In the genomic region with DNA sequence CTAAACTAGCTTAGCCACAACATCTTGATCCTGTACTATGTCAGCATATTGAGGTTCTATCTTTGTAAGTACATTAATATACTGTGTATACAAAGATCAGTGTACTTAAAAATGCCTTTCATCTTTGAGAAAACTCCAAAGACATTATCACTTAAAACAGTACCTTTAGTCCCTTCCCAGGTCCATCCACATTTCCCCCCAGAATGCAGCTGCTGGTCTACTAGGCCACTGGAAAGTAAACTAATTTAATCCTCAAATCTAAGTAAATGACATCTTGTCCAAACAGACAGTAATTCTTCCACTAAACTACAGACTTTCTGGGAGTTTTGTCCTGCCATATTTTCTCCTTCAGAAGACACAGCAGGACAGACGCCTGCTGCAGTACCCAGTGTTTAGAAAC, we compare ENCODE assay signal across 21 cellular contexts.
DNase-seq lines count a peak whose midpoint lies in the region; TF ChIP-seq lines count a peak whose summit lies in the region.
"Had no signal": no experiment of that assay in that cellular context is flagged by ENCODE, and none has a peak within 500 bp of the region (broad histone marks: within the 10 kb centered on the region; RNA-seq: fewer than 3 reads in every experiment).

No MANE protein-coding gene starts in this region.

- no peak overlapping the region for H3K27ac Mint-ChIP-seq in mesothelial cell of epicardium
- H3K27ac Mint-ChIP-seq: B cell; CD4-positive, CD25-positive, alpha-beta regulatory T cell; CD8-positive, alpha-beta T cell; GM23338; H9 had no signal

- peak; percentile 31 for DNase-seq in NCI-H146 (lab: John Stamatoyannopoulos, UW)
- DNase-seq in NCI-H146 treated with DMSO at 0.1 percent for 48 hours (lab: John Stamatoyannopoulos, UW; ENCODE audit: unreplicated experiment) = no peak
- peak; percentile 9 for DNase-seq in HEK293T (ENCODE audit: extremely low spot score)
- no peak for DNase-seq in SK-N-MC (ENCODE audit: low read depth, low spot score)
- DNase-seq in hepatocyte (ENCODE audit: low spot score) = no peak
- no peak for DNase-seq in HT-29 (ENCODE audit: low spot score)
- DNase-seq in germinal center (ENCODE audit: low spot score) = no peak
- no peak for DNase-seq in mesothelial cell of epicardium (ENCODE audit: low spot score in 2 of 2, unreplicated experiment in 2 of 2)
- DNase-seq: CD4-positive, CD25-positive, alpha-beta regulatory T cell; CD8-positive, alpha-beta T cell; DMS 273 treated with DMSO at 0.1 percent for 48 hours; DMS79; EL; GDM1; H9 had no signal

- no peaks in the 10 kb centered on the region for H3K27me3 ChIP-seq in hepatocyte
- H3K27me3 ChIP-seq: BLaER1 had no signal

- H3K4me2 ChIP-seq in hepatocyte = peak overlapping the region; percentile 11
- H3K4me2 ChIP-seq: BLaER1, GM23338 had no signal

- H3K4me3 ChIP-seq in SK-N-MC (peak overlapping the region; percentile 59), hepatocyte (no peak overlapping the region)
- H3K4me3 ChIP-seq: BLaER1, GM12878, GM23338 had no signal

- H3K79me2 ChIP-seq in hepatocyte = no peaks in the 10 kb centered on the region

- 29% methylated on average over 1 of the region's 1 CpG for WGBS in hepatocyte (ENCODE audit: low lambda C conversion rate, missing lambda C conversion rate)

- no peaks in the 10 kb centered on the region for H3K36me3 Mint-ChIP-seq in mesothelial cell of epicardium

- no peaks in the 10 kb centered on the region for H3K4me1 Mint-ChIP-seq in mesothelial cell of epicardium
- H3K4me1 Mint-ChIP-seq: B cell; CD4-positive, CD25-positive, alpha-beta regulatory T cell; GM23338; H9 had no signal

- no peaks in the 10 kb centered on the region for H4K20me1 ChIP-seq in hepatocyte (ENCODE audit: insufficient read depth, poor library complexity, severe bottlenecking)

- no peaks in the 10 kb centered on the region for H3K9me2 ChIP-seq in hepatocyte (replicated peaks; ENCODE audit: insufficient read depth)

- no peak overlapping the region for H3K4me3 Mint-ChIP-seq in mesothelial cell of epicardium
- H3K4me3 Mint-ChIP-seq: B cell; CD4-positive, CD25-positive, alpha-beta regulatory T cell; CD8-positive, alpha-beta T cell; GM23338; H9 had no signal

- H3K36me3 ChIP-seq in SK-N-MC (ENCODE audit: insufficient read depth, low read length) (no peaks in the 10 kb centered on the region), hepatocyte (replicated peaks; ENCODE audit: insufficient read depth, low read depth) (no peaks in the 10 kb centered on the region)

- peak overlapping the region; percentile 79 for H3K27ac ChIP-seq in SK-N-MC
- H3K27ac ChIP-seq in hepatocyte = no peak overlapping the region
- H3K27ac ChIP-seq: 22Rv1, BLaER1, C4-2B had no signal

- POLR2A ChIA-PET in HEK293T (lab: Yijun Ruan, JAX) = no interaction called here

- no peaks in the 10 kb centered on the region for H3K4me1 ChIP-seq in hepatocyte (ENCODE audit: insufficient read depth)
- H3K4me1 ChIP-seq: BLaER1 had no signal

- H2AFZ ChIP-seq in hepatocyte = no peak overlapping the region
- H2AFZ ChIP-seq: GM23338 had no signal

- H3K9ac ChIP-seq in SK-N-MC (ENCODE audit: insufficient read length) = peak overlapping the region; percentile 34
- H3K9ac ChIP-seq: BLaER1 had no signal

- TF ChIP-seq CTCF in hepatocyte (IDR thresholded peaks at IDR 0.05; ENCODE audit: poor library complexity) = no peak
- TF ChIP-seq CTCF in mesothelial cell of epicardium (IDR thresholded peaks at IDR 0.05; ENCODE audit: unreplicated experiment) = no peak

- H3K9me3 ChIP-seq in SK-N-MC (ENCODE audit: low read depth, low read length) (no peaks in the 10 kb centered on the region), hepatocyte (ENCODE audit: low read depth) (no peaks in the 10 kb centered on the region)
- H3K9me3 ChIP-seq: BLaER1 had no signal

- H3K27me3 Mint-ChIP-seq in mesothelial cell of epicardium (ENCODE audit: low read depth) = peaks cover 11% of the 10 kb centered on the region

- H3K9me3 Mint-ChIP-seq in mesothelial cell of epicardium = no peaks in the 10 kb centered on the region
- H3K9me3 Mint-ChIP-seq: CD8-positive, alpha-beta T cell; GM23338 had no signal

- CTCF ChIA-PET in HEK293T (lab: Yijun Ruan, JAX) = interaction anchor here (0.6 to 1.2 kb wide), 3 partner anchors 14 to 71 kb away, joined by 3 to 4 read pairs (median 3); no protein-coding TSS in a partner anchor

TF ChIP-seq in HEK293T, 16 proteins besides CTCF, POLR2A, EP300 and RAD21:
- no peak for TF ChIP-seq SUZ12 (IDR thresholded peaks at IDR 0.05)
- TF ChIP-seq, protein P1, sequence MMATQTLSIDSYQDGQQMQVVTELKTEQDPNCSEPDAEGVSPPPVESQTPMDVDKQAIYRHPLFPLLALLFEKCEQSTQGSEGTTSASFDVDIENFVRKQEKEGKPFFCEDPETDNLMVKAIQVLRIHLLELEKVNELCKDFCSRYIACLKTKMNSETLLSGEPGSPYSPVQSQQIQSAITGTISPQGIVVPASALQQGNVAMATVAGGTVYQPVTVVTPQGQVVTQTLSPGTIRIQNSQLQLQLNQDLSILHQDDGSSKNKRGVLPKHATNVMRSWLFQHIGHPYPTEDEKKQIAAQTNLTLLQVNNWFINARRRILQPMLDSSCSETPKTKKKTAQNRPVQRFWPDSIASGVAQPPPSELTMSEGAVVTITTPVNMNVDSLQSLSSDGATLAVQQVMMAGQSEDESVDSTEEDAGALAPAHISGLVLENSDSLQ (IDR thresholded peaks at IDR 0.05) = peak; percentile 53; the same call in 1 of the 2 replicates
TF ChIP-seq in HEK293T: peak in this region for 1.

Comparison
In these comparisons a context has a peak if more than half of its experiments do, and no peak if none do; other contexts are left out.
1. DNase-seq: peak in NCI-H146 (single experiment) and HEK293T (single experiment); none in NCI-H146 treated with DMSO at 0.1 percent for 48 hours (single experiment), SK-N-MC (single experiment), hepatocyte (single experiment), HT-29 (single experiment), germinal center (single experiment) and mesothelial cell of epicardium (0 of 2).